20 cellular contexts compared by ENCODE assay signal in genomic region chr1:68010543-68010942, GRCh38. TPM values are rescaled to one million over a fixed set of nuclear protein-coding genes. Genes with fewer than 3 reads are reported as not detected.
DNase-seq lines count a peak whose midpoint lies in the region; ATAC-seq and TF ChIP-seq lines count a peak whose summit lies in the region.
"Had no signal": no experiment of that assay in that cellular context is flagged by ENCODE, and none has a peak within 500 bp of the region (broad histone marks: within the 10 kb centered on the region; RNA-seq: fewer than 3 reads in every experiment).

No MANE protein-coding gene starts in this region.

- H3K27ac ChIP-seq in A673 (ENCODE audit: low read depth, low read length, poor library complexity, severe bottlenecking) (no peak overlapping the region), foreskin keratinocyte (no peak overlapping the region), tibial artery (no peak overlapping the region)
- H3K27ac ChIP-seq: 22Rv1 had no signal

- no peaks in the 10 kb centered on the region for H3K36me3 ChIP-seq in A673 (ENCODE audit: insufficient read depth, low read length, poor library complexity, severe bottlenecking)
- H3K36me3 ChIP-seq in tibial artery, result no peaks in the 10 kb centered on the region

- BruUV-seq in A673 (replicated peaks; lab: Mats Ljungman, UMichigan), result no TSS peak

- CTCF ChIA-PET in A673 (lab: Charles Lee), result interaction anchor here (1.0 to 1.3 kb wide), 2 partner anchors 160 to 245 kb away, joined by 6 to 8 read pairs; no protein-coding TSS in a partner anchor

- no peak overlapping the region for H3K4me3 ChIP-seq in A673 (ENCODE audit: low read depth, low read length, poor library complexity, severe bottlenecking)
- no peak overlapping the region for H3K4me3 ChIP-seq in tibial artery

- peaks cover 0 to 6% (median 2%) of the 10 kb centered on the region in 7 donors for H3K9me3 Mint-ChIP-seq in CD14-positive monocyte

- peak; percentile 27 for DNase-seq in A673 (ENCODE audit: low spot score)
- peak; percentile 18 for DNase-seq in NCI-H226
- DNase-seq in dermis blood vessel endothelial cell, result peak; percentile 29
- peak; percentile 36 to 67 for DNase-seq in foreskin keratinocyte
- DNase-seq in CD14-positive monocyte (ENCODE audit: low spot score), result no peak
- DNase-seq in NCI-H774 (lab: John Stamatoyannopoulos, UW), result no peak
- no peak for DNase-seq in tibial artery
- DNase-seq: C1 segment of cervical spinal cord; Calu3; CD8-positive, alpha-beta memory T cell; KBM-7; MM.1S; NCI-H1048; NCI-H1930; NCI-H510A had no signal

- peaks cover 0 to 3% (median 0%) of the 10 kb centered on the region in 3 donors for H3K27me3 Mint-ChIP-seq in CD14-positive monocyte (ENCODE audit: low read depth in 3 of 3)

- no peak overlapping the region for H3K4me3 Mint-ChIP-seq in CD14-positive monocyte
- H3K4me3 Mint-ChIP-seq: CD8-positive, alpha-beta memory T cell; HFFc6 had no signal

- H3K9me3 ChIP-seq in A673 (ENCODE audit: low read depth, low read length, poor library complexity, severe bottlenecking), result no peaks in the 10 kb centered on the region
- no peaks in the 10 kb centered on the region for H3K9me3 ChIP-seq in tibial artery

- peaks cover 6% of the 10 kb centered on the region for H3K4me1 ChIP-seq in A673 (ENCODE audit: insufficient read depth, low read length, poor library complexity, severe bottlenecking)
- H3K4me1 ChIP-seq in foreskin keratinocyte, result peaks cover 14% of the 10 kb centered on the region
- H3K4me1 ChIP-seq in tibial artery, result no peaks in the 10 kb centered on the region

- H3K27me3 ChIP-seq in A673 (replicated peaks; ENCODE audit: insufficient read depth, low read depth, low read length, poor library complexity) (no peaks in the 10 kb centered on the region), foreskin keratinocyte (no peaks in the 10 kb centered on the region), tibial artery (no peaks in the 10 kb centered on the region)

- no peaks in the 10 kb centered on the region for H3K4me1 Mint-ChIP-seq in CD14-positive monocyte
- H3K4me1 Mint-ChIP-seq: CD8-positive, alpha-beta memory T cell had no signal

- ATAC-seq in foreskin keratinocyte (peak; percentile 44), HG02884 (IDR thresholded peaks at IDR 0.05; ENCODE audit: unreplicated experiment) (no peak)
- ATAC-seq: HepG2, Panc1 had no signal

- no peaks in the 10 kb centered on the region for H3K36me3 Mint-ChIP-seq in CD14-positive monocyte
- H3K36me3 Mint-ChIP-seq: CD8-positive, alpha-beta memory T cell had no signal

- intact Hi-C loops in A673 (cut with micrococcal nuclease; ENCODE audit: unreplicated experiment) (loop anchor here (2.0 kb wide), 2 partner anchors 158 to 244 kb away; no protein-coding TSS in a partner anchor), CD14-positive monocyte (cut with micrococcal nuclease) (no loop called here), tibial artery (cut with DNase I; ENCODE audit: low total_unique reads) (no loop called here)

- POLR2A ChIA-PET in A673 (lab: Charles Lee; ENCODE audit: low non-redundant PET), result no interaction called here

- no peak overlapping the region for H3K27ac Mint-ChIP-seq in CD14-positive monocyte
- H3K27ac Mint-ChIP-seq: CD8-positive, alpha-beta memory T cell; HFFc6 had no signal

- no peak for TF ChIP-seq CTCF in A673 (conservative IDR thresholded peaks at IDR 0.05; ENCODE audit: low read depth, low read length)
- TF ChIP-seq CTCF in foreskin keratinocyte (conservative IDR thresholded peaks at IDR 0.05), result no peak
- TF ChIP-seq CTCF in CD14-positive monocyte (IDR thresholded peaks at IDR 0.05), result no peak
- TF ChIP-seq CTCF in tibial artery (IDR thresholded peaks at IDR 0.05), result no peak

RNA-seq across cellular contexts. Expression of gene DIRAS3, which starts 39.9 kb away (rescaled TPM):
- total RNA-seq in A673 (2021) (0.94 and 1.1 TPM in 2 replicates), dermis blood vessel endothelial cell (0.65 and 0.85 TPM in 2 replicates), foreskin keratinocyte (0.11 and 0.24 TPM in 2 replicates)
- polyA plus RNA-seq in foreskin keratinocyte (0.16 and 0.22 TPM in 2 replicates), CD14-positive monocyte (not detected)
- total RNA-seq: HepG2 had no signal
- polyA plus RNA-seq: CD8-positive, alpha-beta memory T cell; HepG2 had no signal

Comparison
In these comparisons a context has a peak if more than half of its experiments do, and no peak if none do; other contexts are left out.
1. DNase-seq: peak in A673 (single experiment), NCI-H226 (single experiment), dermis blood vessel endothelial cell (single experiment) and foreskin keratinocyte (2 of 2); none in CD14-positive monocyte (single experiment), NCI-H774 (single experiment) and tibial artery (0 of 2).